ENCODE assay signal across 19 cellular contexts in the genomic region with DNA sequence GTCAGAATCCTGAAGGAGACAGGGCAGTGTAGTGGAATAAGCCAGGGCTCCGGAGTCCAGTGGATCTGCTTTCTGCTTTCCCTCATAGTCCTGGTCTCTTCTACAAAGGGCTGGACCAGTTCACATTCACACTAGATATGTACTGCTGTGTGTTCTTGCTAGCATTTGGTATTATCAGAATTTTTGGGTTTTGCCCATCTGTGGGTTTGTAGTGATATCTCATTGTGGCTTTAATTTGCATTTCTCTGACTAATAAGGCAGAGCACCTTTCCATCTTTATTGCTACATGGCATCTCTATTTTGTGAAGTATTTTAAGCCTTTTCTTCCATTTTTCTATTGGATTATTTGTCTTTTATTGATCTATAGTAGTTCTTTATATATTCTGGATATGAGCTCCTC.
DNase-seq lines count a peak whose midpoint lies in the region; ATAC-seq, FAIRE-seq and TF ChIP-seq lines count a peak whose summit lies in the region.
"Had no signal": no experiment of that assay in that cellular context is flagged by ENCODE, and none has a peak within 500 bp of the region (broad histone marks: within the 10 kb centered on the region; RNA-seq: fewer than 3 reads in every experiment).

No MANE protein-coding gene starts in this region.

- DNase-seq in natural killer cell treated with Interleukin-12 subunit alpha and Interleukin-12 subunit beta and Interleukin-15 and Interleukin-18, amount 100 ng/mL, for 72 hours (ENCODE audit: low spot score) = no peak
- DNase-seq in natural killer cell = no peak
- no peak for DNase-seq in activated B cell treated with CpG ODN at 0.5 μM for 24 hours
- DNase-seq in GM12878 (ENCODE audit: low read depth, low spot score) = no peak
- DNase-seq in midbrain (lab: John Stamatoyannopoulos, UW) = no peak
- DNase-seq in AG08396 (ENCODE audit: low spot score) = no peak
- DNase-seq: BE2C; CD4-positive, alpha-beta T cell; CD8-positive, alpha-beta memory T cell; DMS 273 treated with DMSO at 0.1 percent for 48 hours; EL; GDM1; H9 had no signal

- 100% methylated on average over 1 of the region's 1 CpG for WGBS in GM12878 (ENCODE audit: insufficient coverage, insufficient replicate concordance, low lambda C conversion rate, missing lambda C conversion rate)

- H3K27me3 ChIP-seq in GM12878 (replicated peaks in 1 of 2; ENCODE audit: control insufficient read depth in 2 of 2, insufficient read depth in 2 of 2, low read length in 1 of 2) = no peaks in the 10 kb centered on the region
- H3K27me3 ChIP-seq: BE2C; BLaER1 treated with 17β-estradiol and CSF1 and Interleukin-3, amounts not matched to agents 10 nM and 100 nM had no signal

- H3K4me2 ChIP-seq in GM12878 (ENCODE audit: control insufficient read depth, insufficient read depth) = no peak overlapping the region
- H3K4me2 ChIP-seq: BLaER1 treated with 17β-estradiol and CSF1 and Interleukin-3, amounts not matched to agents 10 nM and 100 nM; GM23338 had no signal

- peak overlapping the region; percentile 7 for H3K4me3 Mint-ChIP-seq in natural killer cell treated with Interleukin-12 subunit alpha and Interleukin-12 subunit beta and Interleukin-15 and Interleukin-18, amount 100 ng/mL, for 72 hours
- no peak overlapping the region for H3K4me3 Mint-ChIP-seq in natural killer cell
- peak overlapping the region; percentile 25 for H3K4me3 Mint-ChIP-seq in activated B cell treated with CpG ODN at 0.5 μM for 24 hours
- H3K4me3 Mint-ChIP-seq: CD14-positive monocyte; CD4-positive, alpha-beta T cell; CD8-positive, alpha-beta memory T cell; GM23338; H9 had no signal

- RAD21 ChIA-PET in GM12878 (lab: Charles Lee; ENCODE audit: unreplicated experiment) = no interaction called here

- TF ChIP-seq CTCF in natural killer cell (IDR thresholded peaks at IDR 0.05) (no peak), activated B cell treated with CpG ODN at 0.5 μM for 24 hours (IDR thresholded peaks at IDR 0.05) (no peak), GM12878 (IDR thresholded peaks at IDR 0.05 in 2 of 3, conservative IDR thresholded peaks at IDR 0.05 in 1 of 3; ENCODE audit: control insufficient read depth in 2 of 3, extremely low read depth in 1 of 3, insufficient read depth in 1 of 3, low read depth in 3 of 3, low read length in 3 of 3) (no peak)

- peaks cover 41 to 56% of the 10 kb centered on the region in 2 donors for H3K4me1 Mint-ChIP-seq in natural killer cell treated with Interleukin-12 subunit alpha and Interleukin-12 subunit beta and Interleukin-15 and Interleukin-18, amount 100 ng/mL, for 72 hours (ENCODE audit: low read depth in 2 of 2)
- H3K4me1 Mint-ChIP-seq in natural killer cell (peaks cover 35 to 42% of the 10 kb centered on the region in 2 donors), activated B cell treated with CpG ODN at 0.5 μM for 24 hours (peaks cover 35% of the 10 kb centered on the region)

- ATAC-seq in natural killer cell treated with Interleukin-12 subunit alpha and Interleukin-12 subunit beta and Interleukin-15 and Interleukin-18, amount 100 ng/mL, for 72 hours = peak in 1 of 2 donors; percentile 39
- ATAC-seq in natural killer cell (no peak), activated B cell treated with CpG ODN at 0.5 μM for 24 hours (ENCODE audit: low read depth) (peak; percentile 18), GM12878 (peak; percentile 39)
- ATAC-seq: GM23338, HCT116 had no signal

- H3K27me3 Mint-ChIP-seq in natural killer cell treated with Interleukin-12 subunit alpha and Interleukin-12 subunit beta and Interleukin-15 and Interleukin-18, amount 100 ng/mL, for 72 hours = no peaks in the 10 kb centered on the region
- H3K27me3 Mint-ChIP-seq in natural killer cell (ENCODE audit: low read depth in 2 of 2) (no peaks in the 10 kb centered on the region), activated B cell treated with CpG ODN at 0.5 μM for 24 hours (no peaks in the 10 kb centered on the region)
- H3K27me3 Mint-ChIP-seq: CD4-positive, alpha-beta T cell; CD8-positive, alpha-beta memory T cell had no signal

- H3K36me3 Mint-ChIP-seq in natural killer cell treated with Interleukin-12 subunit alpha and Interleukin-12 subunit beta and Interleukin-15 and Interleukin-18, amount 100 ng/mL, for 72 hours = no peaks in the 10 kb centered on the region
- no peaks in the 10 kb centered on the region for H3K36me3 Mint-ChIP-seq in natural killer cell
- peaks cover 3% of the 10 kb centered on the region for H3K36me3 Mint-ChIP-seq in activated B cell treated with CpG ODN at 0.5 μM for 24 hours (ENCODE audit: low read depth)

- SMC1A ChIA-PET in GM12878 (lab: Charles Lee; ENCODE audit: uncharacterized antibody, unreplicated experiment) = interaction anchor here (1.1 kb wide), 1 partner anchor 27 kb away, joined by 3 read pairs; no protein-coding TSS in a partner anchor

- in situ Hi-C loops in GM12878 (cut with MboI) = no loop called here

- intact Hi-C loops in natural killer cell (cut with micrococcal nuclease) (no loop called here), activated B cell treated with CpG ODN at 0.5 μM for 24 hours (cut with micrococcal nuclease) (no loop called here), GM12878 (cut with micrococcal nuclease; ENCODE audit: unreplicated experiment) (no loop called here)

- H2AFZ ChIP-seq in GM12878 (ENCODE audit: control insufficient read depth, low read depth, low read length) = no peak overlapping the region
- H2AFZ ChIP-seq: GM23338 had no signal

- CTCF ChIA-PET in activated B cell treated with CpG ODN at 0.5 μM for 24 hours (lab: Charles Lee) (no interaction called here), GM12878 (lab: Yijun Ruan, JAX) (no interaction called here)

- no peak for TF ChIP-seq POLR2A in GM12878 (IDR thresholded peaks at IDR 0.05; ENCODE audit: low read depth, low read length)

- no peak overlapping the region for H3K27ac ChIP-seq in GM12878 (ENCODE audit: control insufficient read depth, insufficient read depth)
- H3K27ac ChIP-seq: BLaER1 treated with 17β-estradiol and CSF1 and Interleukin-3, amounts not matched to agents 10 nM and 100 nM had no signal

- TF ChIP-seq RAD21 in GM12878 (IDR thresholded peaks at IDR 0.05; ENCODE audit: insufficient read depth, low read depth, low read length) = no peak

- BruUV-seq in GM12878 (replicated peaks; lab: Mats Ljungman, UMichigan) = no TSS peak

- H4K20me1 ChIP-seq in GM12878 (ENCODE audit: control insufficient read depth, insufficient read depth) = no peaks in the 10 kb centered on the region

- POLR2A ChIA-PET in activated B cell treated with CpG ODN at 0.5 μM for 24 hours (lab: Charles Lee) = no interaction called here
- POLR2A ChIA-PET in GM12878 (lab: Charles Lee) = no interaction called here

- FAIRE-seq in GM12878 (lab: Jason Lieb, UNC) = no peak
- FAIRE-seq: D721Med, GM18507 had no signal

- no peaks in the 10 kb centered on the region for H3K79me2 ChIP-seq in GM12878 (ENCODE audit: control insufficient read depth, insufficient read depth, low read length)

- 0 out of 2 replicates have a peak, but pooled peaks cover 4% of the 10 kb centered on the region for H3K4me1 ChIP-seq in GM12878 (ENCODE audit: control insufficient read depth, insufficient read depth, low read length)
- H3K4me1 ChIP-seq: BE2C had no signal

- H3K4me3 ChIP-seq in GM12878 = no peak overlapping the region
- H3K4me3 ChIP-seq: BLaER1 treated with 17β-estradiol and CSF1 and Interleukin-3, amounts not matched to agents 10 nM and 100 nM; GM23338 had no signal

- no peak overlapping the region for H3K9ac ChIP-seq in GM12878 (ENCODE audit: control insufficient read depth, insufficient read depth, low read length)
- H3K9ac ChIP-seq: BLaER1 treated with 17β-estradiol and CSF1 and Interleukin-3, amounts not matched to agents 10 nM and 100 nM had no signal

- no peak for TF ChIP-seq EP300 in GM12878 (IDR thresholded peaks at IDR 0.05; ENCODE audit: borderline replicate concordance in 1 of 2, control insufficient read depth in 1 of 2, low read depth in 2 of 2, low read length in 2 of 2)

- peak overlapping the region; percentile 44 to 52 for H3K27ac Mint-ChIP-seq in natural killer cell treated with Interleukin-12 subunit alpha and Interleukin-12 subunit beta and Interleukin-15 and Interleukin-18, amount 100 ng/mL, for 72 hours
- H3K27ac Mint-ChIP-seq in natural killer cell = no peak overlapping the region
- H3K27ac Mint-ChIP-seq in activated B cell treated with CpG ODN at 0.5 μM for 24 hours = peak overlapping the region; percentile 6
- H3K27ac Mint-ChIP-seq: CD4-positive, alpha-beta T cell; GM23338; H9 had no signal

- H3K9me3 ChIP-seq in GM12878 (replicated peaks; ENCODE audit: control insufficient read depth, insufficient read depth, low read length) = no peaks in the 10 kb centered on the region
- H3K9me3 ChIP-seq: BE2C had no signal

- H3K9me3 Mint-ChIP-seq in natural killer cell treated with Interleukin-12 subunit alpha and Interleukin-12 subunit beta and Interleukin-15 and Interleukin-18, amount 100 ng/mL, for 72 hours = no peaks in the 10 kb centered on the region
- no peaks in the 10 kb centered on the region for H3K9me3 Mint-ChIP-seq in natural killer cell
- no peaks in the 10 kb centered on the region for H3K9me3 Mint-ChIP-seq in activated B cell treated with CpG ODN at 0.5 μM for 24 hours
- H3K9me3 Mint-ChIP-seq: GM23338 had no signal

- no peaks in the 10 kb centered on the region for H3K36me3 ChIP-seq in GM12878 (ENCODE audit: control insufficient read depth in 2 of 2, insufficient read depth in 2 of 2, low read length in 1 of 2)
- H3K36me3 ChIP-seq: BE2C had no signal

TF ChIP-seq in GM12878, 131 proteins besides CTCF, POLR2A, EP300 and RAD21:
- no peak for TF ChIP-seq SIX5 (IDR thresholded peaks at IDR 0.05; ENCODE audit: low read depth, low read length, severe bottlenecking)
- TF ChIP-seq HCFC1 (IDR thresholded peaks at IDR 0.05; ENCODE audit: low read length) = no peak
- TF ChIP-seq, protein P1, sequence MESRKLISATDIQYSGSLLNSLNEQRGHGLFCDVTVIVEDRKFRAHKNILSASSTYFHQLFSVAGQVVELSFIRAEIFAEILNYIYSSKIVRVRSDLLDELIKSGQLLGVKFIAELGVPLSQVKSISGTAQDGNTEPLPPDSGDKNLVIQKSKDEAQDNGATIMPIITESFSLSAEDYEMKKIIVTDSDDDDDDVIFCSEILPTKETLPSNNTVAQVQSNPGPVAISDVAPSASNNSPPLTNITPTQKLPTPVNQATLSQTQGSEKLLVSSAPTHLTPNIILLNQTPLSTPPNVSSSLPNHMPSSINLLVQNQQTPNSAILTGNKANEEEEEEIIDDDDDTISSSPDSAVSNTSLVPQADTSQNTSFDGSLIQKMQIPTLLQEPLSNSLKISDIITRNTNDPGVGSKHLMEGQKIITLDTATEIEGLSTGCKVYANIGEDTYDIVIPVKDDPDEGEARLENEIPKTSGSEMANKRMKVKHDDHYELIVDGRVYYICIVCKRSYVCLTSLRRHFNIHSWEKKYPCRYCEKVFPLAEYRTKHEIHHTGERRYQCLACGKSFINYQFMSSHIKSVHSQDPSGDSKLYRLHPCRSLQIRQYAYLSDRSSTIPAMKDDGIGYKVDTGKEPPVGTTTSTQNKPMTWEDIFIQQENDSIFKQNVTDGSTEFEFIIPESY (IDR thresholded peaks at IDR 0.05) = no peak
- no peak for TF ChIP-seq JUND (IDR thresholded peaks at IDR 0.05; ENCODE audit: low read depth, low read length)
- no peak for TF ChIP-seq LARP7 (IDR thresholded peaks at IDR 0.05)
TF ChIP-seq in GM12878: peak in this region for 0.

Comparison
In these comparisons a context has a peak if more than half of its experiments do, and no peak if none do; other contexts are left out.
1. H3K27ac Mint-ChIP-seq: peak in natural killer cell treated with Interleukin-12 subunit alpha and Interleukin-12 subunit beta and Interleukin-15 and Interleukin-18, amount 100 ng/mL, for 72 hours (2 of 2) and activated B cell treated with CpG ODN at 0.5 μM for 24 hours (single experiment); none in natural killer cell (0 of 2).
2. ATAC-seq: peak in activated B cell treated with CpG ODN at 0.5 μM for 24 hours (single experiment) and GM12878 (single experiment); none in natural killer cell (0 of 3).